In genomic region chr14:74501135-74501614, GRCh38 we compare ENCODE assay signal across 8 cellular contexts. TPM values are rescaled to one million over a fixed set of nuclear protein-coding genes. Genes with fewer than 3 reads are reported as not detected.
DNase-seq lines count a peak whose midpoint lies in the region; ATAC-seq and TF ChIP-seq lines count a peak whose summit lies in the region.

No MANE protein-coding gene starts in this region.

- no peaks in the 10 kb centered on the region for H3K9me2 ChIP-seq in PC-9 (ENCODE audit: insufficient read depth)

- H4K20me1 ChIP-seq in PC-9 (ENCODE audit: insufficient read depth): no peaks in the 10 kb centered on the region; the same call in 1 of the 2 replicates

- no peaks in the 10 kb centered on the region for H3K27me3 ChIP-seq in PC-9 (ENCODE audit: insufficient read depth, low read depth)

- H3K4me1 ChIP-seq in PC-9 (replicated peaks; ENCODE audit: insufficient read depth): peaks cover 11% of the 10 kb centered on the region

- intact Hi-C loops in PC-9 (cut with micrococcal nuclease; ENCODE audit: unreplicated experiment): loop anchor here (2.0 kb wide), 1 partner anchor 304 kb away; no protein-coding TSS in a partner anchor

- peaks cover under 1% of the 10 kb centered on the region; the same call in 1 of the 2 replicates for H3K79me2 ChIP-seq in PC-9 (ENCODE audit: low read depth)

- DNase-seq in ACHN (peak; percentile 25), HCEC 1CT (peak; percentile 65), PC-9 (peak in 1 of 2 experiments; percentile 42), fibroblast of pulmonary artery (ENCODE audit: low read depth) (peak; percentile 86), nucleus accumbens (lab: John Stamatoyannopoulos, UW) (peak in 37 of 56 donors; percentile 9 to 74 (median 26))

- no peak overlapping the region for H3K4me3 ChIP-seq in PC-9
- no peak overlapping the region for H3K4me3 ChIP-seq in fibroblast of pulmonary artery (replicated peaks; ENCODE audit: low read depth, low read length)

- peaks cover 14% of the 10 kb centered on the region; the same call in 1 of the 2 replicates for H3K36me3 ChIP-seq in PC-9 (ENCODE audit: low read depth)

- in situ Hi-C loops in ACHN (cut with HindIII; ENCODE audit: low pct_ligation_motif_present, low pct_unique_long_range_greater_than_20kb, low sequenced_read_pairs): no loop called here

- no peak for ATAC-seq in GM21529 (IDR thresholded peaks at IDR 0.05; ENCODE audit: unreplicated experiment)
- no peak for ATAC-seq in GM21447 (IDR thresholded peaks at IDR 0.05; ENCODE audit: unreplicated experiment)
- no peak for ATAC-seq in HG03442 (IDR thresholded peaks at IDR 0.05; ENCODE audit: unreplicated experiment)

- POLR2A ChIA-PET in PC-9 (lab: Charles Lee; ENCODE audit: unreplicated experiment): no interaction called here

- no peak overlapping the region for H2AFZ ChIP-seq in PC-9

- no TSS peak for BruUV-seq in PC-9 (replicated peaks; lab: Mats Ljungman, UMichigan)

- peak; percentile 47; the same call in 1 of the 2 replicates for TF ChIP-seq CTCF in PC-9 (conservative IDR thresholded peaks at IDR 0.05)
- peak; percentile 96 for TF ChIP-seq CTCF in fibroblast of pulmonary artery (IDR thresholded peaks at IDR 0.05; ENCODE audit: low read length, missing control alignments)

- H3K9me3 ChIP-seq in PC-9 (ENCODE audit: insufficient read depth, low read depth): no peaks in the 10 kb centered on the region

- H3F3A ChIP-seq in PC-9 (ENCODE audit: insufficient read depth, low read depth): peaks cover 44% of the 10 kb centered on the region

- CTCF ChIA-PET in PC-9 (lab: Charles Lee): no interaction called here

- no peak overlapping the region for H3K27ac ChIP-seq in PC-9

- no peak overlapping the region for H3K4me2 ChIP-seq in PC-9

RNA-seq across cellular contexts. Expression of gene ISCA2, which starts 7.6 kb away (rescaled TPM):
- 83.2 and 86.5 TPM in 2 replicates for total RNA-seq in PC-9 (2021)

RNA-seq across cellular contexts. Expression of gene NPC2, which starts 8.1 kb away (rescaled TPM):
- total RNA-seq in PC-9 (2021): 1,010 and 1,208 TPM in 2 replicates
